ENCODE assay signal across 1 cellular context in genomic region chr9:99852617-99853016, GRCh38.
TF ChIP-seq lines count a peak whose summit lies in the region.

No MANE protein-coding gene starts in this region.

TF ChIP-seq in HepG2, 621 proteins besides CTCF, POLR2A, EP300 and RAD21 (continued from another document):
- TF ChIP-seq ZNF280B (CRISPR knock-in tag; IDR thresholded peaks at IDR 0.05; ENCODE audit: borderline replicate concordance): no peak
